Comparison of ENCODE assay signal across 17 cellular contexts in the genomic region with DNA sequence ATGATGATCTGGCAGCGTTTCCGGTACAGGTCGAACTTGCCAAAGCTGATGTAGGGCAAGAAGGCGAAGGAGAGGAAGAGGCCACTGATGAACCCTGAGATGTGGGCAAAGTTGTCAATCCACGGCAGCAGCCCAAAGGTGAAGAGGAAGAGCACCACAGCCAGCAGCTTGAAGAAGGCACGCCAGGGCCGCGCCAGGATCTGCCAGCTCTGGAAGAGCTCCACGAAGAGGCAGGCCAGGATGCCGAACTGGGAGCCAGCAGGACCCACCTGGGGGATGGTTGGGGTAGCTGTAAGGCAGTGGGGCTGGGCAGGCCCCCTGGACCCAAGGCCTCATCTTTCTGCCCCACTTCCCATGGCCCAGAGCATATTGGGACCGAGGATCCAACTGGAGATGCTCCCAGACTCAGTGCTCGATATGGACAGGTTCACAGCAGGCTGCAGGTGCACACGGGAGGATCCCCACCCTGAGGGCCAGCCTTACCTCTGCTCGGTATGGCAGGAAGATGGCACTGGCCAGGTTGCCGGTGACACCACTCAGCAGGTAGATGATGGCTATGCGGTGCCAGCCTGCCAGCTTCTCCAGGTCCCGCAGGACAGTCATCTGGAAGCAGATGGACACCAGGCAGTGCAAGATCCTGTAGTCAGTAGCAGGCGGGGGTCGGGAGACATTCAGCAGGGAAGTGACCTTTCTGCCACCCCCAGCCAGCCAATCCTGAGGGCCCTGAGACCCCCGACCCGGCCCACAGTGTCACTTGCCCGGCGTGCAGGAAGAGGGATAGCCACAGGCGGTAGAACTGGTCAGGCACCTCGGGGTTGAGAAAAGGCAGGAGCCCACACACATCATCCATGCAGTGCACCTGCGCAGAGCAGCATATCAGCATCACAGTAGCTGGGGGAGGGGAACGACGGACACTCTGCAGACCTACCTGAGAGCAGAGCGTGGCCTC. TPM values are rescaled to one million over a fixed set of nuclear protein-coding genes. Genes with fewer than 3 reads are reported as not detected.
DNase-seq lines count a peak whose midpoint lies in the region; ATAC-seq and TF ChIP-seq lines count a peak whose summit lies in the region.
"Had no signal": no experiment of that assay in that cellular context is flagged by ENCODE, and none has a peak within 500 bp of the region (broad histone marks: within the 10 kb centered on the region; RNA-seq: fewer than 3 reads in every experiment).

No MANE protein-coding gene starts in this region.

- peak overlapping the region; percentile 48 for H3K27ac Mint-ChIP-seq in endodermal cell
- H3K27ac Mint-ChIP-seq in activated T-cell treated with anti-CD3 and anti-CD28 coated beads, Interleukin-2, amount 50 U/mL, for 72 hours = no peak overlapping the region
- H3K27ac Mint-ChIP-seq: B cell; CD4-positive, alpha-beta T cell had no signal

- 93% methylated on average over 25 to 29 of the region's 29 CpGs for WGBS in endodermal cell (ENCODE audit: insufficient coverage in 1 of 2, insufficient read length in 1 of 2), 2 experiments

- H3K27me3 ChIP-seq in DND-41 (ENCODE audit: insufficient read depth, low read length, poor library complexity) = no peaks in the 10 kb centered on the region
- no peaks in the 10 kb centered on the region for H3K27me3 ChIP-seq in Loucy (ENCODE audit: insufficient read depth, low read length, poor library complexity, severe bottlenecking)
- no peaks in the 10 kb centered on the region for H3K27me3 ChIP-seq in endodermal cell (ENCODE audit: control insufficient read depth, insufficient read depth, low read length, poor library complexity, severe bottlenecking)
- H3K27me3 ChIP-seq in osteoblast (ENCODE audit: insufficient read depth, low read length) = no peaks in the 10 kb centered on the region

- DNase-seq in DND-41 (no peak), endodermal cell (no peak), osteoblast (ENCODE audit: insufficient read length, low spot score, missing footprints) (peak; percentile 72), UCSD-AML1 (lab: John Stamatoyannopoulos, UW; ENCODE audit: unreplicated experiment) (no peak), NCI-H1930 (lab: John Stamatoyannopoulos, UW) (no peak)
- DNase-seq in activated T-cell treated with anti-CD3 and anti-CD28 coated beads, Interleukin-2, amount 50 U/mL, for 72 hours = no peak
- DNase-seq: CD4-positive, alpha-beta T cell; NCI-H1048; NCI-H1436 treated with DMSO at 0.1 percent for 48 hours; NCI-H2081; NCI-H510A; NCI-H82; SHP77 treated with DMSO at 0.1 percent for 48 hours had no signal

- H3K4me3 Mint-ChIP-seq in endodermal cell = no peak overlapping the region
- no peak overlapping the region for H3K4me3 Mint-ChIP-seq in activated T-cell treated with anti-CD3 and anti-CD28 coated beads, Interleukin-2, amount 50 U/mL, for 72 hours
- H3K4me3 Mint-ChIP-seq: B cell; CD4-positive, alpha-beta T cell had no signal

- TF ChIP-seq CTCF in DND-41 (IDR thresholded peaks at IDR 0.05; ENCODE audit: borderline replicate concordance, extremely low read depth, low read length, poor library complexity, severe bottlenecking) (no peak), Loucy (conservative IDR thresholded peaks at IDR 0.05; ENCODE audit: low read length) (no peak), endodermal cell (conservative IDR thresholded peaks at IDR 0.05) (no peak), osteoblast (IDR thresholded peaks at IDR 0.05; ENCODE audit: extremely low read depth, low read depth, low read length) (no peak)

- H3F3A ChIP-seq in Loucy (ENCODE audit: low read depth) = no peaks in the 10 kb centered on the region

- H3K9me3 Mint-ChIP-seq in endodermal cell = no peaks in the 10 kb centered on the region
- H3K9me3 Mint-ChIP-seq in activated T-cell treated with anti-CD3 and anti-CD28 coated beads, Interleukin-2, amount 50 U/mL, for 72 hours = no peaks in the 10 kb centered on the region
- H3K9me3 Mint-ChIP-seq: CD4-positive, alpha-beta T cell had no signal

- H3K9me2 ChIP-seq in Loucy (replicated peaks; ENCODE audit: low read depth, low read length) = no peaks in the 10 kb centered on the region

- H3K36me3 ChIP-seq in DND-41 (ENCODE audit: insufficient read depth, low read length) (peaks cover 32% of the 10 kb centered on the region), Loucy (ENCODE audit: insufficient read depth, low read length) (no peaks in the 10 kb centered on the region), endodermal cell (ENCODE audit: control insufficient read depth, insufficient read depth, low read length) (peaks cover 50% of the 10 kb centered on the region), osteoblast (ENCODE audit: insufficient read depth, low read length) (peaks cover 76% of the 10 kb centered on the region)

- H3K4me3 ChIP-seq in DND-41 (ENCODE audit: low read depth in 1 of 2, low read length in 2 of 2) (no peak overlapping the region), Loucy (ENCODE audit: low read length, poor library complexity, severe bottlenecking) (no peak overlapping the region), endodermal cell (ENCODE audit: low read length) (no peak overlapping the region), osteoblast (ENCODE audit: insufficient read depth, low read length) (no peak overlapping the region)

- ATAC-seq in DND-41 (ENCODE audit: insufficient read depth, low read depth) = 0 out of 3 replicates have a peak, but pooled peaks have one; percentile 18
- ATAC-seq in activated T-cell treated with anti-CD3 and anti-CD28 coated beads, Interleukin-2, amount 50 U/mL, for 72 hours (replicated peaks in 1 of 2) = no peak
- ATAC-seq: SK-N-SH treated with all-trans-retinoic acid at 6 μM for 48 hours had no signal

- no peaks in the 10 kb centered on the region for H3K4me1 Mint-ChIP-seq in endodermal cell
- peaks cover 6% of the 10 kb centered on the region for H3K4me1 Mint-ChIP-seq in activated T-cell treated with anti-CD3 and anti-CD28 coated beads, Interleukin-2, amount 50 U/mL, for 72 hours (ENCODE audit: low read depth)

- no peaks in the 10 kb centered on the region for H3K27me3 Mint-ChIP-seq in endodermal cell (ENCODE audit: insufficient read depth)
- H3K27me3 Mint-ChIP-seq in activated T-cell treated with anti-CD3 and anti-CD28 coated beads, Interleukin-2, amount 50 U/mL, for 72 hours (ENCODE audit: low read depth) = no peaks in the 10 kb centered on the region
- H3K27me3 Mint-ChIP-seq: B cell; CD4-positive, alpha-beta T cell had no signal

- H4K20me1 ChIP-seq in DND-41 (ENCODE audit: insufficient read depth, low read length) (0 out of 2 replicates have a peak, but pooled peaks cover 5% of the 10 kb centered on the region), Loucy (ENCODE audit: insufficient read depth, low read length, poor library complexity, severe bottlenecking) (no peaks in the 10 kb centered on the region), osteoblast (ENCODE audit: insufficient read depth, low read length) (peaks cover 17% of the 10 kb centered on the region)

- H3K36me3 Mint-ChIP-seq in endodermal cell (ENCODE audit: low read depth) = peaks cover 46% of the 10 kb centered on the region
- peaks cover under 1 to 8% of the 10 kb centered on the region in 2 donors for H3K36me3 Mint-ChIP-seq in activated T-cell treated with anti-CD3 and anti-CD28 coated beads, Interleukin-2, amount 50 U/mL, for 72 hours (ENCODE audit: insufficient read depth in 2 of 2)

- H3K79me2 ChIP-seq in DND-41 (ENCODE audit: insufficient read depth, low read length) (peaks cover 17% of the 10 kb centered on the region), Loucy (ENCODE audit: insufficient read depth, low read length) (peaks cover 7% of the 10 kb centered on the region; the same call in 1 of the 2 replicates), osteoblast (ENCODE audit: insufficient read depth, low read length) (peaks cover 11% of the 10 kb centered on the region)

- H3K9me3 ChIP-seq in DND-41 (ENCODE audit: insufficient read depth, low read length, severe bottlenecking) = no peaks in the 10 kb centered on the region
- H3K9me3 ChIP-seq in Loucy (ENCODE audit: insufficient read depth, low read depth, low read length) = no peaks in the 10 kb centered on the region
- no peaks in the 10 kb centered on the region for H3K9me3 ChIP-seq in endodermal cell (ENCODE audit: control insufficient read depth, low read length)
- H3K9me3 ChIP-seq in osteoblast (ENCODE audit: low read depth, low read length) = no peaks in the 10 kb centered on the region

- H3K4me2 ChIP-seq in DND-41 (ENCODE audit: insufficient read depth, low read length) (no peak overlapping the region), Loucy (ENCODE audit: low read depth, low read length, poor library complexity, severe bottlenecking) (peak overlapping the region; percentile 48), osteoblast (ENCODE audit: insufficient read depth, low read length) (no peak overlapping the region)
- H3K4me2 ChIP-seq: KMS-11 had no signal

- H3K9ac ChIP-seq in DND-41 (ENCODE audit: low read depth, low read length) (no peak overlapping the region), Loucy (ENCODE audit: low read depth, low read length, poor library complexity, severe bottlenecking) (peak overlapping the region; percentile 48), endodermal cell (ENCODE audit: extremely low read depth, low read length, poor library complexity, severe bottlenecking) (no peak overlapping the region)
- H3K9ac ChIP-seq: KMS-11 had no signal

- H2AFZ ChIP-seq in DND-41 (ENCODE audit: low read depth, low read length) (no peak overlapping the region), Loucy (ENCODE audit: low read length) (no peak overlapping the region), osteoblast (ENCODE audit: low read length) (no peak overlapping the region)

- peaks cover 18% of the 10 kb centered on the region for H3K4me1 ChIP-seq in DND-41 (ENCODE audit: insufficient read depth, low read length)
- peaks cover 29% of the 10 kb centered on the region for H3K4me1 ChIP-seq in Loucy (ENCODE audit: insufficient read depth, low read length, poor library complexity, severe bottlenecking)
- no peaks in the 10 kb centered on the region for H3K4me1 ChIP-seq in endodermal cell (ENCODE audit: control insufficient read depth, insufficient read depth, low read length)
- H3K4me1 ChIP-seq in osteoblast (ENCODE audit: insufficient read depth, low read length) = peaks cover 6% of the 10 kb centered on the region

- H3K27ac ChIP-seq in DND-41 (ENCODE audit: low read length) (no peak overlapping the region), endodermal cell (ENCODE audit: low read depth, low read length) (no peak overlapping the region), osteoblast (ENCODE audit: low read depth, low read length) (no peak overlapping the region)
- H3K27ac ChIP-seq: KMS-11 had no signal

RNA-seq across cellular contexts. Expression of a gene that starts 5.1 kb away (rescaled TPM):
- total RNA-seq in endodermal cell (10 to 100 TPM; 54.2 to 66.4 TPM), osteoblast (9.4 and 14.5 TPM in 2 replicates)
- 66.3 TPM for polyA plus RNA-seq in endodermal cell (2013, experiment 1 of 2)
- polyA plus RNA-seq in endodermal cell (2013, experiment 2 of 2) = 62.0 TPM
- total RNA-seq in activated T-cell treated with anti-CD3 and anti-CD28 coated beads, Interleukin-2, amount 50 U/mL, for 72 hours = 10 to 100 TPM; 28.9 to 44.1 TPM

RNA-seq across cellular contexts. Expression of a gene that starts 5.4 kb away (rescaled TPM):
- 10 to 100 TPM; 31.1 to 35.8 TPM for total RNA-seq in endodermal cell
- polyA plus RNA-seq in endodermal cell (2013, experiment 1 of 2) = 18.0 TPM
- polyA plus RNA-seq in endodermal cell (2013, experiment 2 of 2) = 16.7 TPM
- total RNA-seq in osteoblast = 1.4 and 2.1 TPM in 2 replicates
- total RNA-seq in activated T-cell treated with anti-CD3 and anti-CD28 coated beads, Interleukin-2, amount 50 U/mL, for 72 hours = 10 to 100 TPM; 35.3 to 42.2 TPM

RNA-seq across cellular contexts. Expression of a gene that starts 13.7 kb away (rescaled TPM):
- 10 to 100 TPM; 70.7 to 76.4 TPM for total RNA-seq in endodermal cell
- 44.3 TPM for polyA plus RNA-seq in endodermal cell (2013, experiment 1 of 2)
- 38.2 TPM for polyA plus RNA-seq in endodermal cell (2013, experiment 2 of 2)
- total RNA-seq in osteoblast = 32.2 and 39.5 TPM in 2 replicates
- total RNA-seq in activated T-cell treated with anti-CD3 and anti-CD28 coated beads, Interleukin-2, amount 50 U/mL, for 72 hours = under 1 TPM; 0.31 to 0.53 TPM

RNA-seq across cellular contexts. Expression of a gene that starts 19.3 kb away (rescaled TPM):
- total RNA-seq in endodermal cell (10 to 100 TPM; 59.9 to 62.2 TPM), osteoblast (180 and 189 TPM in 2 replicates)
- 46.4 TPM for polyA plus RNA-seq in endodermal cell (2013, experiment 1 of 2)
- polyA plus RNA-seq in endodermal cell (2013, experiment 2 of 2) = 43.3 TPM
- 10 to 100 TPM; 49.6 to 50.5 TPM for total RNA-seq in activated T-cell treated with anti-CD3 and anti-CD28 coated beads, Interleukin-2, amount 50 U/mL, for 72 hours

Comparison
In these comparisons a context has a peak if more than half of its experiments do, and no peak if none do; other contexts are left out.
1. RNA of a gene that starts 5.4 kb away (total RNA-seq): 35.3 to 42.2 TPM in activated T-cell treated with anti-CD3 and anti-CD28 coated beads, Interleukin-2, amount 50 U/mL, for 72 hours and 31.1 to 35.8 TPM in endodermal cell; 1.4 to 2.1 TPM in osteoblast; every median in the first group is over 10 times any median in the second.
2. RNA of a gene that starts 13.7 kb away (total RNA-seq): 70.7 to 76.4 TPM in endodermal cell and 32.2 to 39.5 TPM in osteoblast; 0.31 to 0.53 TPM in activated T-cell treated with anti-CD3 and anti-CD28 coated beads, Interleukin-2, amount 50 U/mL, for 72 hours; every median in the first group is over 10 times any median in the second.